ENCODE assay signal across 8 cellular contexts in genomic region chr22:50169774-50170341, GRCh38. TPM values are rescaled to one million over a fixed set of nuclear protein-coding genes. Genes with fewer than 3 reads are reported as not detected.
DNase-seq lines count a peak whose midpoint lies in the region; ATAC-seq and TF ChIP-seq lines count a peak whose summit lies in the region.

No MANE protein-coding gene starts in this region.

- no peaks in the 10 kb centered on the region for H3K4me1 Mint-ChIP-seq in MCF 10A (ENCODE audit: insufficient read depth, unreplicated experiment)
- no peaks in the 10 kb centered on the region for H3K4me1 Mint-ChIP-seq in nephron

- H3K9me3 Mint-ChIP-seq in MCF 10A (ENCODE audit: unreplicated experiment) (no peaks in the 10 kb centered on the region), nephron (no peaks in the 10 kb centered on the region)

- TF ChIP-seq CTCF in MCF 10A (IDR thresholded peaks at IDR 0.05; ENCODE audit: unreplicated experiment) (no peak), nephron (IDR thresholded peaks at IDR 0.05; ENCODE audit: unreplicated experiment in 3 of 3) (no peak)

- H3K27me3 Mint-ChIP-seq in MCF 10A (ENCODE audit: insufficient read depth, unreplicated experiment) = peaks cover 18% of the 10 kb centered on the region
- peaks cover 63% of the 10 kb centered on the region for H3K27me3 Mint-ChIP-seq in nephron (ENCODE audit: low read depth)

- intact Hi-C loops in MCF 10A (cut with micrococcal nuclease) = no loop called here

- H3K27ac Mint-ChIP-seq in MCF 10A (ENCODE audit: low read depth, unreplicated experiment) (no peak overlapping the region), nephron (no peak overlapping the region)

- no peak for ATAC-seq in GM19328 (IDR thresholded peaks at IDR 0.05; ENCODE audit: unreplicated experiment)
- ATAC-seq in HG02840 (IDR thresholded peaks at IDR 0.05; ENCODE audit: low FRiP score, unreplicated experiment) = no peak

- CTCF ChIA-PET in MCF 10A (lab: Yijun Ruan, JAX) = no interaction called here

- DNase-seq in DMS79 treated with DMSO at 0.1 percent for 48 hours (lab: John Stamatoyannopoulos, UW) (peak; percentile 5), DMS79 (lab: John Stamatoyannopoulos, UW) (no peak), SHP77 treated with DMSO at 0.1 percent for 48 hours (lab: John Stamatoyannopoulos, UW) (peak; percentile 15), MCF 10A (ENCODE audit: unreplicated experiment) (no peak), Ammon's horn (ENCODE audit: low spot score) (no peak)

- H3K36me3 Mint-ChIP-seq in MCF 10A (ENCODE audit: insufficient read depth, unreplicated experiment) = peaks cover 6% of the 10 kb centered on the region
- H3K36me3 Mint-ChIP-seq in nephron (ENCODE audit: low read depth) = no peaks in the 10 kb centered on the region

- POLR2A ChIA-PET in MCF 10A (lab: Yijun Ruan, JAX) = no interaction called here

- H3K4me3 Mint-ChIP-seq in MCF 10A (ENCODE audit: unreplicated experiment) = peak overlapping the region; percentile 56
- peak overlapping the region; percentile 54 to 68 (median 60) for H3K4me3 Mint-ChIP-seq in nephron

- no TSS peak for BruUV-seq in MCF 10A (replicated peaks; lab: Mats Ljungman, UMichigan)

RNA-seq across cellular contexts. Expression of gene PANX2, which starts 0.7 kb away (rescaled TPM):
- 0.77 and 2.7 TPM in 2 replicates for total RNA-seq in MCF 10A (2022)

RNA-seq across cellular contexts. Expression of gene TRABD, which starts 15.9 kb away (rescaled TPM):
- 60.6 and 63.8 TPM in 2 replicates for total RNA-seq in MCF 10A (2022)

RNA-seq across cellular contexts. Expression of gene SELENOO, which starts 31.0 kb away (rescaled TPM):
- 16.1 and 21.9 TPM in 2 replicates for total RNA-seq in MCF 10A (2022)

Comparison
In these comparisons a context has a peak if more than half of its experiments do, and no peak if none do; other contexts are left out.
1. DNase-seq: peak in DMS79 treated with DMSO at 0.1 percent for 48 hours (single experiment) and SHP77 treated with DMSO at 0.1 percent for 48 hours (single experiment); none in DMS79 (single experiment), MCF 10A (single experiment) and Ammon's horn (single experiment).